ENCODE assay signal across 1 cellular context in genomic region chr19:1205114-1206062, GRCh38.
TF ChIP-seq lines count a peak whose summit lies in the region.

Gene STK11, plus strand, starts transcription at chr19:1205778. Its CDS starts 1,136 bp downstream, at chr19:1206914.

TF ChIP-seq in HepG2, 621 proteins besides CTCF, POLR2A, EP300 and RAD21 (continued from another document and continues in another):
- TF ChIP-seq PHF8 (CRISPR knock-in tag; IDR thresholded peaks at IDR 0.05) (peak; percentile 65; the same call in 1 of the 2 replicates), NR2C2 (CRISPR knock-in tag; IDR thresholded peaks at IDR 0.05; ENCODE audit: borderline replicate concordance) (peak; percentile 98), FOXA1 (IDR thresholded peaks at IDR 0.05) (no peak), FOXA1 (CRISPR knock-in tag; IDR thresholded peaks at IDR 0.05) (peak; percentile 88), SATB2 (CRISPR knock-in tag; IDR thresholded peaks at IDR 0.05) (no peak), ZNF362 (CRISPR knock-in tag; IDR thresholded peaks at IDR 0.05; ENCODE audit: borderline replicate concordance) (no peak), NONO (IDR thresholded peaks at IDR 0.05) (no peak), NONO (CRISPR knock-in tag; conservative IDR thresholded peaks at IDR 0.05) (peak; percentile 34; the same call in 1 of the 2 replicates), ZFY (CRISPR knock-in tag; IDR thresholded peaks at IDR 0.05) (peak; percentile 67; the same call in 1 of the 2 replicates), ZBTB7A (CRISPR knock-in tag; IDR thresholded peaks at IDR 0.05) (peak; percentile 82), ZNF781 (CRISPR knock-in tag; IDR thresholded peaks at IDR 0.05; ENCODE audit: borderline replicate concordance, not compliant biosample characterization) (no peak), KLF6 (CRISPR knock-in tag; IDR thresholded peaks at IDR 0.05) (peak; percentile 76; the same call in 1 of the 2 replicates), NR3C1 (CRISPR knock-in tag; IDR thresholded peaks at IDR 0.05) (no peak), U2AF1 (optimal IDR thresholded peaks at IDR 0.05; ENCODE audit: low read depth, low read length) (no peak), E2F5 (CRISPR knock-in tag; conservative IDR thresholded peaks at IDR 0.05) (peak; percentile 48; the same call in 1 of the 2 replicates), ZSCAN31 (CRISPR knock-in tag; IDR thresholded peaks at IDR 0.05; ENCODE audit: low read depth) (peak; percentile 71; the same call in 1 of the 2 replicates), SP4 (CRISPR knock-in tag; IDR thresholded peaks at IDR 0.05) (peak; percentile 98), ZNF501 (CRISPR knock-in tag; IDR thresholded peaks at IDR 0.05) (0 out of 2 replicates have a peak, but pooled peaks have one; percentile 59), HOXA3 (CRISPR knock-in tag; IDR thresholded peaks at IDR 0.05) (peak; percentile 82), ZNF274 (CRISPR knock-in tag; IDR thresholded peaks at IDR 0.05) (0 out of 2 replicates have a peak, but pooled peaks have one; percentile 41), ARID3A (IDR thresholded peaks at IDR 0.05; ENCODE audit: low read depth, low read length) (no peak), POLR2G (IDR thresholded peaks at IDR 0.05; ENCODE audit: low read depth, low read length) (peak; percentile 64), KMT2B (CRISPR knock-in tag; IDR thresholded peaks at IDR 0.05) (peak; percentile 38; the same call in 1 of the 2 replicates), CBX5 (CRISPR knock-in tag; IDR thresholded peaks at IDR 0.05; ENCODE audit: borderline replicate concordance) (peak; percentile 51; the same call in 1 of the 2 replicates), BORCS8-MEF2B (CRISPR knock-in tag; IDR thresholded peaks at IDR 0.05) (peak; percentile 31; the same call in 1 of the 2 replicates), THAP9 (CRISPR knock-in tag; IDR thresholded peaks at IDR 0.05; ENCODE audit: borderline replicate concordance) (peak; percentile 89; the same call in 1 of the 2 replicates), GABPA (IDR thresholded peaks at IDR 0.05; ENCODE audit: low read depth, low read length) (no peak), GABPA (CRISPR knock-in tag; IDR thresholded peaks at IDR 0.05; ENCODE audit: low read depth) (peak; percentile 26; the same call in 1 of the 2 replicates), RFXAP (CRISPR knock-in tag; IDR thresholded peaks at IDR 0.05; ENCODE audit: borderline replicate concordance) (0 out of 2 replicates have a peak, but pooled peaks have one; percentile 69), ZNF788 (CRISPR knock-in tag; IDR thresholded peaks at IDR 0.05; ENCODE audit: borderline replicate concordance) (peak; percentile 68; the same call in 1 of the 2 replicates), CBX1 (IDR thresholded peaks at IDR 0.05; ENCODE audit: low read depth) (no peak), ZFP90 (CRISPR knock-in tag; IDR thresholded peaks at IDR 0.05; ENCODE audit: borderline replicate concordance) (peak; percentile 41; the same call in 1 of the 2 replicates), HDAC1 (CRISPR knock-in tag; IDR thresholded peaks at IDR 0.05) (peak; percentile 66), ZBTB10 (CRISPR knock-in tag; IDR thresholded peaks at IDR 0.05; ENCODE audit: borderline replicate concordance) (peak; percentile 72; the same call in 1 of the 2 replicates), ZNF598 (CRISPR knock-in tag; IDR thresholded peaks at IDR 0.05; ENCODE audit: borderline replicate concordance) (0 out of 2 replicates have a peak, but pooled peaks have one; percentile 62), ZBTB4 (CRISPR knock-in tag; IDR thresholded peaks at IDR 0.05; ENCODE audit: borderline replicate concordance) (peak; percentile 82), MED8 (CRISPR knock-in tag; IDR thresholded peaks at IDR 0.05; ENCODE audit: insufficient replicate concordance) (peak; percentile 31), ZNF430 (CRISPR knock-in tag; IDR thresholded peaks at IDR 0.05) (0 out of 2 replicates have a peak, but pooled peaks have one; percentile 60), THRA (CRISPR knock-in tag; IDR thresholded peaks at IDR 0.05; ENCODE audit: borderline replicate concordance) (peak; percentile 60), ZNF142 (CRISPR knock-in tag; IDR thresholded peaks at IDR 0.05) (peak; percentile 62; the same call in 1 of the 2 replicates), TAF1 (CRISPR knock-in tag; IDR thresholded peaks at IDR 0.05) (peak; percentile 85), KLF12 (CRISPR knock-in tag; IDR thresholded peaks at IDR 0.05; ENCODE audit: borderline replicate concordance) (no peak)
